Comparison of ENCODE assay signal across 1 cellular context in genomic region chr11:2402106-2402505, GRCh38.
TF ChIP-seq lines count a peak whose summit lies in the region.

No MANE protein-coding gene starts in this region.

TF ChIP-seq in A549, 52 proteins besides CTCF, POLR2A, EP300 and RAD21:
- TF ChIP-seq ELK1 (IDR thresholded peaks at IDR 0.05; ENCODE audit: low read depth, low read length) (no peak), HMGXB4 (CRISPR knock-in tag; IDR thresholded peaks at IDR 0.05; ENCODE audit: borderline replicate concordance) (no peak), MAFK (IDR thresholded peaks at IDR 0.05; ENCODE audit: partially characterized antibody) (no peak), ATOH8 (CRISPR knock-in tag; IDR thresholded peaks at IDR 0.05; ENCODE audit: low read depth) (no peak), JUN (IDR thresholded peaks at IDR 0.05) (no peak), JUNB (IDR thresholded peaks at IDR 0.05) (no peak), RNF2 (IDR thresholded peaks at IDR 0.05; ENCODE audit: borderline replicate concordance, low read depth) (no peak), TP53 (CRISPR knock-in tag; IDR thresholded peaks at IDR 0.05) (no peak), EHF (CRISPR knock-in tag; IDR thresholded peaks at IDR 0.05) (no peak), NPAS2 (CRISPR knock-in tag; IDR thresholded peaks at IDR 0.05; ENCODE audit: borderline replicate concordance) (no peak), GATA3 (IDR thresholded peaks at IDR 0.05; ENCODE audit: borderline replicate concordance) (no peak), FOSB (CRISPR knock-in tag; IDR thresholded peaks at IDR 0.05) (no peak), HOXB13 (CRISPR knock-in tag; IDR thresholded peaks at IDR 0.05; ENCODE audit: low read depth) (no peak), RFX5 (IDR thresholded peaks at IDR 0.05) (no peak), RCOR1 (IDR thresholded peaks at IDR 0.05; ENCODE audit: low read depth, low read length) (no peak), ZC3H11A (IDR thresholded peaks at IDR 0.05) (no peak), EHMT2 (IDR thresholded peaks at IDR 0.05; ENCODE audit: low read depth) (no peak), MYC (IDR thresholded peaks at IDR 0.05; ENCODE audit: borderline replicate concordance, low read length) (no peak), CBX8 (IDR thresholded peaks at IDR 0.05) (no peak)
